16 cellular contexts compared by ENCODE assay signal in the genomic region with DNA sequence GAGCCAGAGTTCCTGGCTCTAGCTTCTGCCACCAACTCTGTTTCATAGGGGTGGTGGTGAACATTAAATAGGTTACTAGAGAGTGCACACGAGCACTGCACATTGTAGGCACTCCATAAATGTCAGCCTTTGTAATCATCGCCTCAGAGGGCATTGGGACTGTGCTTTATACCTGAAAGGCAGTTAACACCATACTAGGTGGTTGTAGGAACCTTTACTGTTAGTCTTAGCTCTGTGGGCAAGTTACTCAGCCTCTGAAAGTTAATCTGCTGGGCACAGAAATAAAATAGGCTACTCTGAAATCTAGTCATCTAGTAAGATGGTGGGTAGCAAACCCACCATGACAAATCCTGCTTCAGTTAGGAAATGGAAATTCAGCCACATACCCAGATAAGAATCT. TPM values are rescaled to one million over a fixed set of nuclear protein-coding genes. Genes with fewer than 3 reads are reported as not detected.
DNase-seq lines count a peak whose midpoint lies in the region; TF ChIP-seq lines count a peak whose summit lies in the region.
"Had no signal": no experiment of that assay in that cellular context is flagged by ENCODE, and none has a peak within 500 bp of the region (broad histone marks: within the 10 kb centered on the region; RNA-seq: fewer than 3 reads in every experiment).

No MANE protein-coding gene starts in this region.

- H3K27ac Mint-ChIP-seq in activated naive CD4-positive, alpha-beta T cell treated with anti-CD3 and anti-CD28 coated beads, Interleukin-2, amount 50 U/mL, for 24 hours, result peak overlapping the region; percentile 81
- peak overlapping the region; percentile 17 for H3K27ac Mint-ChIP-seq in type B pancreatic cell

- no peaks in the 10 kb centered on the region for H3K9me3 ChIP-seq in SJSA1 (replicated peaks)
- H3K9me3 ChIP-seq: left ventricle myocardium inferior, prostate gland, spleen had no signal

- TF ChIP-seq CTCF in type B pancreatic cell (conservative IDR thresholded peaks at IDR 0.05), result no peak

- H3K27ac ChIP-seq in SJSA1 (peak overlapping the region; percentile 28), epithelial cell of prostate (peak overlapping the region; percentile 78)
- H3K27ac ChIP-seq: left ventricle myocardium inferior had no signal

- peak overlapping the region; percentile 36 for H3K4me3 Mint-ChIP-seq in activated naive CD4-positive, alpha-beta T cell treated with anti-CD3 and anti-CD28 coated beads, Interleukin-2, amount 50 U/mL, for 24 hours
- no peak overlapping the region for H3K4me3 Mint-ChIP-seq in type B pancreatic cell

- no peak for DNase-seq in activated naive CD4-positive, alpha-beta T cell treated with Interleukin-2 at 50 U/mL for 16 hours
- no peak for DNase-seq in SJSA1 (ENCODE audit: low read depth in 1 of 2, low spot score in 2 of 2)
- DNase-seq in epithelial cell of prostate (ENCODE audit: low read depth, low spot score), result no peak
- no peak for DNase-seq in type B pancreatic cell (ENCODE audit: extremely low spot score, unreplicated experiment)
- no peak for DNase-seq in putamen (ENCODE audit: low spot score)
- no peak for DNase-seq in NCI-H748 treated with DMSO at 0.1 percent for 48 hours (lab: John Stamatoyannopoulos, UW)
- no peak for DNase-seq in SHP77 (lab: John Stamatoyannopoulos, UW)
- DNase-seq: activated CD4-positive, alpha-beta T cell treated with anti-CD3 and anti-CD28 coated beads, Interleukin-2, amount 50 U/mL, for 1 hour; activated gamma-delta T cell; left ventricle myocardium inferior; NCI-H2081; NCI-H69; spleen; stimulated activated naive CD4-positive, alpha-beta T cell treated with Interleukin-2 at 50 U/mL for 16 hours had no signal

- H3K4me1 Mint-ChIP-seq in activated naive CD4-positive, alpha-beta T cell treated with anti-CD3 and anti-CD28 coated beads, Interleukin-2, amount 50 U/mL, for 24 hours, result peaks cover 70% of the 10 kb centered on the region
- H3K4me1 Mint-ChIP-seq in type B pancreatic cell (ENCODE audit: unreplicated experiment), result peaks cover 7% of the 10 kb centered on the region

- H3K4me1 ChIP-seq in SJSA1 (replicated peaks), result peaks cover 34% of the 10 kb centered on the region

- H3K4me3 ChIP-seq in SJSA1, result no peak overlapping the region
- H3K4me3 ChIP-seq: left ventricle myocardium inferior, prostate gland, spleen had no signal

- H3K36me3 Mint-ChIP-seq in activated naive CD4-positive, alpha-beta T cell treated with anti-CD3 and anti-CD28 coated beads, Interleukin-2, amount 50 U/mL, for 24 hours, result peaks cover 26% of the 10 kb centered on the region
- peaks cover 25% of the 10 kb centered on the region for H3K36me3 Mint-ChIP-seq in type B pancreatic cell

- no peaks in the 10 kb centered on the region for H3K9me3 Mint-ChIP-seq in activated naive CD4-positive, alpha-beta T cell treated with anti-CD3 and anti-CD28 coated beads, Interleukin-2, amount 50 U/mL, for 24 hours
- H3K9me3 Mint-ChIP-seq in type B pancreatic cell, result no peaks in the 10 kb centered on the region

- H3K27me3 ChIP-seq in SJSA1 (replicated peaks), result no peaks in the 10 kb centered on the region
- H3K27me3 ChIP-seq: spleen had no signal

- H3K27me3 Mint-ChIP-seq in activated naive CD4-positive, alpha-beta T cell treated with anti-CD3 and anti-CD28 coated beads, Interleukin-2, amount 50 U/mL, for 24 hours, result no peaks in the 10 kb centered on the region
- no peaks in the 10 kb centered on the region for H3K27me3 Mint-ChIP-seq in type B pancreatic cell

- peaks cover 92% of the 10 kb centered on the region for H3K36me3 ChIP-seq in SJSA1

RNA-seq across cellular contexts. Expression of gene ARID1A, which starts 37.6 kb away (rescaled TPM):
- 22.2 and 23.4 TPM in 2 replicates for total RNA-seq in SJSA1 (2014; rRNA removed; shearing (Covaris generic))
- 106 and 121 TPM in 2 replicates for total RNA-seq in type B pancreatic cell (ENCODE audit: low replicate concordance)

RNA-seq across cellular contexts. Expression of gene PIGV, which starts 54.4 kb away (rescaled TPM):
- total RNA-seq in SJSA1 (2014; rRNA removed; shearing (Covaris generic)), result 10.2 and 21.3 TPM in 2 replicates
- total RNA-seq in type B pancreatic cell (ENCODE audit: low replicate concordance), result 13.3 and 15.3 TPM in 2 replicates
